Comparison of ENCODE assay signal across 15 cellular contexts in genomic region chr4:185309770-185310169, GRCh38.
DNase-seq lines count a peak whose midpoint lies in the region; ATAC-seq and TF ChIP-seq lines count a peak whose summit lies in the region.
"Had no signal": no experiment of that assay in that cellular context is flagged by ENCODE, and none has a peak within 500 bp of the region (broad histone marks: within the 10 kb centered on the region; RNA-seq: fewer than 3 reads in every experiment).

No MANE protein-coding gene starts in this region.

- no peak overlapping the region for H3K4me3 Mint-ChIP-seq in activated CD4-positive, alpha-beta memory T cell treated with anti-CD3 and anti-CD28 coated beads, Interleukin-2, amount 10 ng/mL, durations not matched to agents 7 days and 5 days
- H3K4me3 Mint-ChIP-seq in activated CD4-positive, alpha-beta memory T cell treated with anti-CD3 and anti-CD28 coated beads for 36 hours = no peak overlapping the region
- H3K4me3 Mint-ChIP-seq in stimulated activated naive B cell treated with anti-CD40 and anti-IgM and Interleukin-4, amounts not matched to agents 10 μg/mL and 1 μg/mL and 100 μg/mL, for 72 hours = peak overlapping the region in 1 of 2 donors; percentile 31
- H3K4me3 Mint-ChIP-seq in nephron progenitor cell = no peak overlapping the region
- H3K4me3 Mint-ChIP-seq: activated T-helper 17 cell treated with anti-CD3 and anti-CD28 coated beads, Interleukin-2, amount 50 U/mL, for 72 hours; central memory CD8-positive, alpha-beta T cell had no signal

- peak; percentile 49 for ATAC-seq in HG02571 (IDR thresholded peaks at IDR 0.05; ENCODE audit: unreplicated experiment)
- ATAC-seq in HG03354 (IDR thresholded peaks at IDR 0.05; ENCODE audit: poor library complexity, severe bottlenecking, unreplicated experiment) = peak; percentile 51
- ATAC-seq in stimulated activated naive B cell treated with anti-CD40 and anti-IgM and Interleukin-4, amounts not matched to agents 10 μg/mL and 1 μg/mL and 100 μg/mL, for 72 hours (replicated peaks) = peak; percentile 91 to 94
- ATAC-seq: activated T-helper 17 cell treated with anti-CD3 and anti-CD28 coated beads, Interleukin-2, amount 50 U/mL, for 72 hours; pancreas; upper lobe of right lung had no signal

- POLR2A ChIA-PET in activated CD4-positive, alpha-beta memory T cell treated with anti-CD3 and anti-CD28 coated beads, Interleukin-2, amount 10 ng/mL, durations not matched to agents 7 days and 5 days (lab: Charles Lee) = no interaction called here
- POLR2A ChIA-PET in activated CD4-positive, alpha-beta memory T cell treated with anti-CD3 and anti-CD28 coated beads for 36 hours (lab: Charles Lee) = no interaction called here

- no peaks in the 10 kb centered on the region for H3K27me3 Mint-ChIP-seq in activated CD4-positive, alpha-beta memory T cell treated with anti-CD3 and anti-CD28 coated beads, Interleukin-2, amount 10 ng/mL, durations not matched to agents 7 days and 5 days
- H3K27me3 Mint-ChIP-seq in activated CD4-positive, alpha-beta memory T cell treated with anti-CD3 and anti-CD28 coated beads for 36 hours = no peaks in the 10 kb centered on the region
- H3K27me3 Mint-ChIP-seq in stimulated activated naive B cell treated with anti-CD40 and anti-IgM and Interleukin-4, amounts not matched to agents 10 μg/mL and 1 μg/mL and 100 μg/mL, for 72 hours = no peaks in the 10 kb centered on the region
- H3K27me3 Mint-ChIP-seq in nephron progenitor cell (ENCODE audit: low read depth, poor library complexity) = no peaks in the 10 kb centered on the region
- H3K27me3 Mint-ChIP-seq: activated T-helper 17 cell treated with anti-CD3 and anti-CD28 coated beads, Interleukin-2, amount 50 U/mL, for 72 hours; central memory CD8-positive, alpha-beta T cell had no signal

- H3K4me1 Mint-ChIP-seq in activated CD4-positive, alpha-beta memory T cell treated with anti-CD3 and anti-CD28 coated beads, Interleukin-2, amount 10 ng/mL, durations not matched to agents 7 days and 5 days = peaks cover 17% of the 10 kb centered on the region
- H3K4me1 Mint-ChIP-seq in activated CD4-positive, alpha-beta memory T cell treated with anti-CD3 and anti-CD28 coated beads for 36 hours (ENCODE audit: low read depth) = no peaks in the 10 kb centered on the region
- H3K4me1 Mint-ChIP-seq in stimulated activated naive B cell treated with anti-CD40 and anti-IgM and Interleukin-4, amounts not matched to agents 10 μg/mL and 1 μg/mL and 100 μg/mL, for 72 hours = peaks cover 24 to 27% of the 10 kb centered on the region in 2 donors
- peaks cover 3% of the 10 kb centered on the region for H3K4me1 Mint-ChIP-seq in nephron progenitor cell
- H3K4me1 Mint-ChIP-seq: central memory CD8-positive, alpha-beta T cell had no signal

- no peak for DNase-seq in activated CD4-positive, alpha-beta memory T cell treated with anti-CD3 and anti-CD28 coated beads, Interleukin-2, amount 10 ng/mL, durations not matched to agents 7 days and 5 days
- DNase-seq in activated CD4-positive, alpha-beta memory T cell treated with anti-CD3 and anti-CD28 coated beads for 36 hours = no peak
- DNase-seq in stimulated activated naive B cell treated with anti-CD40 and anti-IgM and Interleukin-4, amounts not matched to agents 10 μg/mL and 1 μg/mL and 100 μg/mL, for 72 hours = peak; percentile 26
- DNase-seq in GM03348 (ENCODE audit: low spot score) (no peak), nephron progenitor cell (no peak), HuH-7.5 (ENCODE audit: low spot score) (no peak)
- DNase-seq: 8988T, kidney glomerular epithelial cell, NCI-H1048, pancreas, upper lobe of right lung had no signal

- intact Hi-C loops in activated CD4-positive, alpha-beta memory T cell treated with anti-CD3 and anti-CD28 coated beads for 36 hours (cut with micrococcal nuclease) = no loop called here

- peaks cover 44% of the 10 kb centered on the region for H3K36me3 Mint-ChIP-seq in activated CD4-positive, alpha-beta memory T cell treated with anti-CD3 and anti-CD28 coated beads, Interleukin-2, amount 10 ng/mL, durations not matched to agents 7 days and 5 days (ENCODE audit: low read depth)
- peaks cover 21% of the 10 kb centered on the region for H3K36me3 Mint-ChIP-seq in activated CD4-positive, alpha-beta memory T cell treated with anti-CD3 and anti-CD28 coated beads for 36 hours
- peaks cover 29 to 57% of the 10 kb centered on the region in 2 donors for H3K36me3 Mint-ChIP-seq in stimulated activated naive B cell treated with anti-CD40 and anti-IgM and Interleukin-4, amounts not matched to agents 10 μg/mL and 1 μg/mL and 100 μg/mL, for 72 hours
- H3K36me3 Mint-ChIP-seq in nephron progenitor cell (ENCODE audit: low read depth) = peaks cover 26% of the 10 kb centered on the region

- H3K9me3 Mint-ChIP-seq in activated CD4-positive, alpha-beta memory T cell treated with anti-CD3 and anti-CD28 coated beads, Interleukin-2, amount 10 ng/mL, durations not matched to agents 7 days and 5 days = no peaks in the 10 kb centered on the region
- no peaks in the 10 kb centered on the region for H3K9me3 Mint-ChIP-seq in activated CD4-positive, alpha-beta memory T cell treated with anti-CD3 and anti-CD28 coated beads for 36 hours
- H3K9me3 Mint-ChIP-seq in stimulated activated naive B cell treated with anti-CD40 and anti-IgM and Interleukin-4, amounts not matched to agents 10 μg/mL and 1 μg/mL and 100 μg/mL, for 72 hours = no peaks in the 10 kb centered on the region
- H3K9me3 Mint-ChIP-seq in nephron progenitor cell = no peaks in the 10 kb centered on the region
- H3K9me3 Mint-ChIP-seq: activated T-helper 17 cell treated with anti-CD3 and anti-CD28 coated beads, Interleukin-2, amount 50 U/mL, for 72 hours; central memory CD8-positive, alpha-beta T cell had no signal

- TF ChIP-seq CTCF in nephron progenitor cell (IDR thresholded peaks at IDR 0.05) = no peak

- CTCF ChIA-PET in activated CD4-positive, alpha-beta memory T cell treated with anti-CD3 and anti-CD28 coated beads, Interleukin-2, amount 10 ng/mL, durations not matched to agents 7 days and 5 days (lab: Charles Lee) = no interaction called here
- CTCF ChIA-PET in activated CD4-positive, alpha-beta memory T cell treated with anti-CD3 and anti-CD28 coated beads for 36 hours (lab: Charles Lee) = no interaction called here

- H3K27ac Mint-ChIP-seq in activated CD4-positive, alpha-beta memory T cell treated with anti-CD3 and anti-CD28 coated beads, Interleukin-2, amount 10 ng/mL, durations not matched to agents 7 days and 5 days = peak overlapping the region; percentile 10
- H3K27ac Mint-ChIP-seq in activated CD4-positive, alpha-beta memory T cell treated with anti-CD3 and anti-CD28 coated beads for 36 hours = no peak overlapping the region
- H3K27ac Mint-ChIP-seq in stimulated activated naive B cell treated with anti-CD40 and anti-IgM and Interleukin-4, amounts not matched to agents 10 μg/mL and 1 μg/mL and 100 μg/mL, for 72 hours = peak overlapping the region; percentile 62
- no peak overlapping the region for H3K27ac Mint-ChIP-seq in nephron progenitor cell
- H3K27ac Mint-ChIP-seq: activated T-helper 17 cell treated with anti-CD3 and anti-CD28 coated beads, Interleukin-2, amount 50 U/mL, for 72 hours had no signal

Comparison
In these comparisons a context has a peak if more than half of its experiments do, and no peak if none do; other contexts are left out.
1. H3K27ac Mint-ChIP-seq: peak in activated CD4-positive, alpha-beta memory T cell treated with anti-CD3 and anti-CD28 coated beads, Interleukin-2, amount 10 ng/mL, durations not matched to agents 7 days and 5 days (single experiment) and stimulated activated naive B cell treated with anti-CD40 and anti-IgM and Interleukin-4, amounts not matched to agents 10 μg/mL and 1 μg/mL and 100 μg/mL, for 72 hours (single experiment); none in activated CD4-positive, alpha-beta memory T cell treated with anti-CD3 and anti-CD28 coated beads for 36 hours (single experiment) and nephron progenitor cell (single experiment).
2. Peak in every context shown above with its lines, with median percentiles within 50 percentile points of each other: ATAC-seq.